ENCODE assay signal across 15 cellular contexts in genomic region chr10:78891741-78892140, GRCh38.
DNase-seq lines count a peak whose midpoint lies in the region; ATAC-seq and TF ChIP-seq lines count a peak whose summit lies in the region.
"Had no signal": no experiment of that assay in that cellular context is flagged by ENCODE, and none has a peak within 500 bp of the region (broad histone marks: within the 10 kb centered on the region; RNA-seq: fewer than 3 reads in every experiment).

No MANE protein-coding gene starts in this region.

- no peak overlapping the region for H3K4ac ChIP-seq in mesenchymal stem cell (ENCODE audit: low read depth in 1 of 2, low read length in 2 of 2)

- H3K4me3 Mint-ChIP-seq in endodermal cell: no peak overlapping the region
- H3K4me3 Mint-ChIP-seq: CD4-positive, alpha-beta T cell; GM23338 had no signal

- H3K9me3 ChIP-seq in right atrium auricular region (peaks cover 0 to 3% of the 10 kb centered on the region in 2 donors), endodermal cell (ENCODE audit: control insufficient read depth, low read length) (no peaks in the 10 kb centered on the region), mesenchymal stem cell (ENCODE audit: control insufficient read depth, low read length) (peaks cover 3% of the 10 kb centered on the region), breast epithelium (peaks cover 0 to 1% of the 10 kb centered on the region in 2 donors)

- H3K23ac ChIP-seq in mesenchymal stem cell (ENCODE audit: low read length in 2 of 2): no peak overlapping the region

- H3K9ac ChIP-seq in endodermal cell (ENCODE audit: extremely low read depth, low read length, poor library complexity, severe bottlenecking) (no peak overlapping the region), mesenchymal stem cell (ENCODE audit: low read length) (no peak overlapping the region)
- H3K9ac ChIP-seq: BLaER1 treated with 17β-estradiol and CSF1 and Interleukin-3, amounts not matched to agents 10 nM and 100 nM had no signal

- peak overlapping the region; percentile 1 for H4K91ac ChIP-seq in mesenchymal stem cell (ENCODE audit: low read length)

- no peak overlapping the region for H2BK15ac ChIP-seq in mesenchymal stem cell (ENCODE audit: low read depth, poor library complexity, severe bottlenecking)

- WGBS in endodermal cell (ENCODE audit: insufficient coverage in 1 of 2, insufficient read length in 1 of 2), 2 experiments: 86 to 100% methylated on average over 1 to 2 of the region's 2 CpGs
- WGBS in mesenchymal stem cell: 82% methylated on average over 2 of the region's 2 CpGs

- TF ChIP-seq POLR2A in breast epithelium (IDR thresholded peaks at IDR 0.05): no peak

- no peak overlapping the region for H3K4me3 ChIP-seq in right atrium auricular region
- no peak overlapping the region for H3K4me3 ChIP-seq in endodermal cell (ENCODE audit: low read length)
- no peak overlapping the region for H3K4me3 ChIP-seq in mesenchymal stem cell (ENCODE audit: insufficient read depth in 1 of 2, low read depth in 1 of 2, low read length in 2 of 2)
- no peak overlapping the region for H3K4me3 ChIP-seq in breast epithelium
- H3K4me3 ChIP-seq: BLaER1 treated with 17β-estradiol and CSF1 and Interleukin-3, amounts not matched to agents 10 nM and 100 nM; GM12878; GM23338 had no signal

- intact Hi-C loops in left ventricle myocardium superior (cut with micrococcal nuclease) (no loop called here), breast epithelium (cut with DNase I; ENCODE audit: low total_unique reads) (no loop called here)

- TF ChIP-seq CTCF in right atrium auricular region (IDR thresholded peaks at IDR 0.05): no peak
- TF ChIP-seq CTCF in endodermal cell (conservative IDR thresholded peaks at IDR 0.05): no peak
- TF ChIP-seq CTCF in breast epithelium (IDR thresholded peaks at IDR 0.05): no peak

- H2AK5ac ChIP-seq in mesenchymal stem cell (ENCODE audit: low read length, severe bottlenecking): no peak overlapping the region

- H3K36me3 Mint-ChIP-seq in endodermal cell (ENCODE audit: low read depth): no peaks in the 10 kb centered on the region

- no peak overlapping the region for H3K27ac Mint-ChIP-seq in endodermal cell
- H3K27ac Mint-ChIP-seq: CD4-positive, alpha-beta T cell; GM23338 had no signal

- no peak overlapping the region for H4K8ac ChIP-seq in mesenchymal stem cell (ENCODE audit: low read length)

- no peak overlapping the region for H2AFZ ChIP-seq in mesenchymal stem cell (ENCODE audit: low read depth, low read length)
- H2AFZ ChIP-seq: GM23338 had no signal

- no peak overlapping the region for H2BK120ac ChIP-seq in mesenchymal stem cell (ENCODE audit: low read depth, low read length)

- no peak overlapping the region for H3K4me2 ChIP-seq in mesenchymal stem cell (ENCODE audit: low read length, poor library complexity, severe bottlenecking)
- H3K4me2 ChIP-seq: GM23338 had no signal

- H2BK12ac ChIP-seq in mesenchymal stem cell (ENCODE audit: low read length in 2 of 2): no peak overlapping the region

- H3K9me3 Mint-ChIP-seq in endodermal cell: no peaks in the 10 kb centered on the region
- H3K9me3 Mint-ChIP-seq: CD4-positive, alpha-beta T cell; GM23338 had no signal

- no peaks in the 10 kb centered on the region for H3K79me1 ChIP-seq in mesenchymal stem cell (replicated peaks; ENCODE audit: low read length, poor library complexity, severe bottlenecking)

- no peak overlapping the region for H2BK5ac ChIP-seq in mesenchymal stem cell (ENCODE audit: low read depth, low read length, poor library complexity, severe bottlenecking)

- H3K27ac ChIP-seq in right atrium auricular region (no peak overlapping the region), endodermal cell (ENCODE audit: low read depth, low read length) (no peak overlapping the region), mesenchymal stem cell (ENCODE audit: low read length, poor library complexity, severe bottlenecking) (no peak overlapping the region), breast epithelium (no peak overlapping the region)
- H3K27ac ChIP-seq: BLaER1 treated with 17β-estradiol and CSF1 and Interleukin-3, amounts not matched to agents 10 nM and 100 nM had no signal

- no peaks in the 10 kb centered on the region for H3K27me3 Mint-ChIP-seq in endodermal cell (ENCODE audit: insufficient read depth)
- H3K27me3 Mint-ChIP-seq: CD4-positive, alpha-beta T cell had no signal

- H3K27me3 ChIP-seq in right atrium auricular region (no peaks in the 10 kb centered on the region), endodermal cell (ENCODE audit: control insufficient read depth, insufficient read depth, low read length, poor library complexity, severe bottlenecking) (no peaks in the 10 kb centered on the region), mesenchymal stem cell (ENCODE audit: control insufficient read depth in 1 of 2, insufficient read depth in 1 of 2, low read length in 2 of 2) (peaks cover 10 to 15% of the 10 kb centered on the region in 2 experiments), breast epithelium (no peaks in the 10 kb centered on the region)
- H3K27me3 ChIP-seq: BLaER1 treated with 17β-estradiol and CSF1 and Interleukin-3, amounts not matched to agents 10 nM and 100 nM had no signal

- no peaks in the 10 kb centered on the region for H3K4me1 ChIP-seq in right atrium auricular region
- peaks cover 20% of the 10 kb centered on the region for H3K4me1 ChIP-seq in endodermal cell (ENCODE audit: control insufficient read depth, insufficient read depth, low read length)
- peaks cover 3% of the 10 kb centered on the region for H3K4me1 ChIP-seq in mesenchymal stem cell (ENCODE audit: control insufficient read depth, insufficient read depth, low read depth, low read length)
- H3K4me1 ChIP-seq in breast epithelium: no peaks in the 10 kb centered on the region

- H3K14ac ChIP-seq in mesenchymal stem cell (ENCODE audit: low read length in 2 of 2): no peak overlapping the region

- H3K18ac ChIP-seq in mesenchymal stem cell (ENCODE audit: low read depth in 1 of 2, low read length in 2 of 2): no peak overlapping the region

- no peaks in the 10 kb centered on the region for H3K36me3 ChIP-seq in right atrium auricular region
- H3K36me3 ChIP-seq in endodermal cell (ENCODE audit: control insufficient read depth, insufficient read depth, low read length): no peaks in the 10 kb centered on the region
- H3K36me3 ChIP-seq in mesenchymal stem cell (ENCODE audit: control insufficient read depth in 1 of 2, insufficient read depth in 2 of 2, low read depth in 1 of 2, low read length in 2 of 2): no peaks in the 10 kb centered on the region
- no peaks in the 10 kb centered on the region for H3K36me3 ChIP-seq in breast epithelium
- H3K36me3 ChIP-seq: BLaER1 treated with 17β-estradiol and CSF1 and Interleukin-3, amounts not matched to agents 10 nM and 100 nM had no signal

- peak; percentile 30 for DNase-seq in right atrium auricular region (ENCODE audit: low spot score)
- no peak for DNase-seq in left ventricle myocardium superior
- DNase-seq in endodermal cell: peak; percentile 13
- no peak for DNase-seq in mesenchymal stem cell
- no peak for DNase-seq in OCI-M1 (lab: John Stamatoyannopoulos, UW)
- no peak for DNase-seq in breast epithelium (ENCODE audit: low spot score in 2 of 2)
- no peak for DNase-seq in hippocampal formation (lab: John Stamatoyannopoulos, UW)
- DNase-seq: ACHN; CD4-positive, alpha-beta T cell; DMS79; H7; IMR-90 had no signal

- H3K4me1 Mint-ChIP-seq in endodermal cell: peaks cover 31% of the 10 kb centered on the region

- ATAC-seq in left ventricle myocardium superior: no peak
- ATAC-seq: GM12878, GM23338 had no signal

Comparison
In these comparisons a context has a peak if more than half of its experiments do, and no peak if none do; other contexts are left out.
1. DNase-seq: peak in right atrium auricular region (single experiment) and endodermal cell (single experiment); none in left ventricle myocardium superior (single experiment), mesenchymal stem cell (single experiment), OCI-M1 (single experiment), breast epithelium (0 of 2) and hippocampal formation (0 of 2).